ENCODE assay signal across 20 cellular contexts in the genomic region with DNA sequence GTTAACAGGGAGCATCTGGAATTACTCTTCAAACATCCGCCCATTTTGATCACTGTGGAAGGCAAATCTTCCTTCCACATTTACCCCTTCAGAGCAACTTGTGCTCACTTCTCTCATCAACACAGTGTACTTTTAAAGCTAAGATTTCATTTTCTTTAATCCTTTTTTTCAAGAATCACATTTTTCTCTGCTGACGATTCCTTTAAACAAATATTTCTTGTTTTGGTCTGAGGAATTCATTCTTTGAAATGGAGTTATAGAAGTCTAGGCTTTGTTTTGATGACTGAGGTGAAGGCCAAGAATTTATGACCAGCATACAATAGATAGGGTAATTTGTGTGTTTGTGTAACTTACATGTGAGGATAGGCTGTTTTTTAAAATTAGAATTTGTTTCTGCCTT. TPM values are rescaled to one million over a fixed set of nuclear protein-coding genes. Genes with fewer than 3 reads are reported as not detected.
DNase-seq lines count a peak whose midpoint lies in the region; ATAC-seq and TF ChIP-seq lines count a peak whose summit lies in the region.
"Had no signal": no experiment of that assay in that cellular context is flagged by ENCODE, and none has a peak within 500 bp of the region (broad histone marks: within the 10 kb centered on the region; RNA-seq: fewer than 3 reads in every experiment).

No MANE protein-coding gene starts in this region.

- 90 to 97% (median 93%) methylated on average over 2 of the region's 2 CpGs for WGBS in spleen, 5 donors

- intact Hi-C loops in spleen (cut with DNase I; ENCODE audit: low total_unique reads) = no loop called here

- no peak for TF ChIP-seq POLR2A in spleen (IDR thresholded peaks at IDR 0.05)

- H3K36me3 ChIP-seq in SJSA1 = peaks cover 44% of the 10 kb centered on the region
- H3K36me3 ChIP-seq in spleen = peaks cover 2 to 66% (median 46%) of the 10 kb centered on the region in 6 donors

- H3K27me3 ChIP-seq in SJSA1 (replicated peaks) (no peaks in the 10 kb centered on the region), spleen (replicated peaks in 1 of 7) (no peaks in the 10 kb centered on the region)

- TF ChIP-seq CTCF in choroid plexus epithelial cell (conservative IDR thresholded peaks at IDR 0.05; ENCODE audit: low read depth, low read length) (no peak), spleen (IDR thresholded peaks at IDR 0.05 in 8 of 11, conservative IDR thresholded peaks at IDR 0.05 in 3 of 11) (no peak)

- DNase-seq in AG08396 (ENCODE audit: low spot score) = peak; percentile 48
- DNase-seq in SJSA1 (ENCODE audit: low read depth in 1 of 2, low spot score in 2 of 2) = peak in 1 of 2 experiments; percentile 91
- peak; percentile 83 for DNase-seq in choroid plexus epithelial cell (ENCODE audit: low read depth)
- DNase-seq in hepatic stellate cell (ENCODE audit: low spot score) = peak; percentile 32
- no peak for DNase-seq in spleen
- no peak for DNase-seq in pons (ENCODE audit: low spot score)
- DNase-seq: COR-L47, NCI-H1436, NCI-H2029, NCI-H2171 treated with DMSO at 0.1 percent for 48 hours, NCI-H524 treated with DMSO at 0.1 percent for 48 hours had no signal

- peak overlapping the region; percentile 80 for H3K27ac ChIP-seq in SJSA1
- no peak overlapping the region for H3K27ac ChIP-seq in spleen
- H3K27ac ChIP-seq: C4-2B, SK-N-MC had no signal

- H3K9me3 ChIP-seq in SJSA1 (replicated peaks) = no peaks in the 10 kb centered on the region
- no peaks in the 10 kb centered on the region for H3K9me3 ChIP-seq in spleen
- H3K9me3 ChIP-seq: HAP-1 had no signal

- H3K4me1 ChIP-seq in SJSA1 (replicated peaks) (peaks cover 39% of the 10 kb centered on the region), spleen (no peaks in the 10 kb centered on the region)

- ATAC-seq in HG02884 (IDR thresholded peaks at IDR 0.05; ENCODE audit: unreplicated experiment) (no peak), GM21423 (IDR thresholded peaks at IDR 0.05; ENCODE audit: unreplicated experiment) (no peak)
- ATAC-seq: K562, Panc1, Right ventricle myocardium inferior had no signal

- H3K4me3 ChIP-seq in SJSA1 = no peak overlapping the region
- H3K4me3 ChIP-seq in choroid plexus epithelial cell (ENCODE audit: low read depth, low read length) = no peak overlapping the region
- no peak overlapping the region for H3K4me3 ChIP-seq in spleen
- H3K4me3 ChIP-seq: HAP-1, K562, SK-N-MC had no signal

RNA-seq across cellular contexts. Expression of gene LRRC42, which starts 25.6 kb away (rescaled TPM):
- 39.9 and 46.7 TPM in 2 replicates for total RNA-seq in SJSA1 (2014; rRNA removed; shearing (Covaris generic))
- total RNA-seq in spleen = 10 to 100 TPM in 6 of 7 donors, 1 to 10 TPM in 1; 9.7 to 13.8 (median 11.6) TPM
- polyA plus RNA-seq in spleen = 1 to 10 TPM; 4.9 to 9.5 (median 5.5) TPM

RNA-seq across cellular contexts. Expression of gene IFT25, which starts 26.2 kb away (rescaled TPM):
- total RNA-seq in SJSA1 (2014; rRNA removed; shearing (Covaris generic)) = 61.5 and 81.6 TPM in 2 replicates
- total RNA-seq in spleen = 10 to 100 TPM; 23.7 to 38.1 (median 27.6) TPM
- polyA plus RNA-seq in spleen = 10 to 100 TPM; 24.6 to 31.4 (median 28.3) TPM

RNA-seq across cellular contexts. Expression of gene LDLRAD1, which starts 46.3 kb away (rescaled TPM):
- not detected in 2 replicates for total RNA-seq in SJSA1 (2014; rRNA removed; shearing (Covaris generic))
- total RNA-seq in spleen = not detected
- polyA plus RNA-seq in spleen = not detected
- total RNA-seq: Daoy, K562, Right ventricle myocardium inferior had no signal
- polyA plus RNA-seq: K562 had no signal

Comparison
In these comparisons a context has a peak if more than half of its experiments do, and no peak if none do; other contexts are left out.
1. DNase-seq: peak in AG08396 (single experiment), choroid plexus epithelial cell (single experiment) and hepatic stellate cell (single experiment); none in spleen (single experiment) and pons (single experiment).